26 cellular contexts compared by ENCODE assay signal in genomic region chr1:218135358-218135757, GRCh38.
"Had no signal": no experiment of that assay in that cellular context is flagged by ENCODE, and none has a peak within 500 bp of the region (broad histone marks: within the 10 kb centered on the region; RNA-seq: fewer than 3 reads in every experiment).

No MANE protein-coding gene starts in this region.

- H3K4me1 ChIP-seq: pancreas, prostate gland, right lobe of liver, sigmoid colon, stomach, tibial artery, transverse colon, upper lobe of right lung, uterus had no signal

- ATAC-seq: naive thymus-derived CD8-positive, alpha-beta T cell; natural killer cell treated with Interleukin-12 subunit alpha and Interleukin-12 subunit beta and Interleukin-15 and Interleukin-18, amount 100 ng/mL, for 72 hours; pancreas; right cardiac atrium; right lobe of liver; stimulated activated effector memory CD8-positive, alpha-beta T cell treated with anti-CD3 and anti-CD28 coated beads, Interleukin-12 subunit alpha, Interleukin-12 subunit beta, amount 100 ng/mL, for 72 hours; stimulated activated naive B cell treated with anti-CD40 and anti-IgM and Interleukin-4, amounts not matched to agents 10 μg/mL and 1 μg/mL and 100 μg/mL, for 72 hours; upper lobe of right lung had no signal

- H3K4me1 Mint-ChIP-seq: naive B cell; naive thymus-derived CD8-positive, alpha-beta T cell; neural crest cell; stimulated activated effector memory CD8-positive, alpha-beta T cell treated with anti-CD3 and anti-CD28 coated beads, Interleukin-12 subunit alpha, Interleukin-12 subunit beta, amount 100 ng/mL, for 72 hours; stimulated activated naive B cell treated with anti-CD40 and anti-IgM and Interleukin-4, amounts not matched to agents 10 μg/mL and 1 μg/mL and 100 μg/mL, for 72 hours had no signal

- H3K27me3 ChIP-seq: right lobe of liver, sigmoid colon, stomach, tibial artery, transverse colon, upper lobe of right lung, uterus had no signal

- H3K36me3 ChIP-seq: pancreas, prostate gland, right lobe of liver, sigmoid colon, stomach, thoracic aorta, tibial artery, transverse colon, upper lobe of right lung, uterus had no signal

- H3K36me3 Mint-ChIP-seq: naive B cell; stimulated activated effector memory CD8-positive, alpha-beta T cell treated with anti-CD3 and anti-CD28 coated beads, Interleukin-12 subunit alpha, Interleukin-12 subunit beta, amount 100 ng/mL, for 72 hours; stimulated activated naive B cell treated with anti-CD40 and anti-IgM and Interleukin-4, amounts not matched to agents 10 μg/mL and 1 μg/mL and 100 μg/mL, for 72 hours; type B pancreatic cell had no signal

- H3K4me3 Mint-ChIP-seq: naive B cell; naive thymus-derived CD8-positive, alpha-beta T cell; natural killer cell treated with Interleukin-12 subunit alpha and Interleukin-12 subunit beta and Interleukin-15 and Interleukin-18, amount 100 ng/mL, for 72 hours; nephron progenitor cell; neural crest cell; stimulated activated effector memory CD8-positive, alpha-beta T cell treated with anti-CD3 and anti-CD28 coated beads, Interleukin-12 subunit alpha, Interleukin-12 subunit beta, amount 100 ng/mL, for 72 hours; stimulated activated naive B cell treated with anti-CD40 and anti-IgM and Interleukin-4, amounts not matched to agents 10 μg/mL and 1 μg/mL and 100 μg/mL, for 72 hours; stimulated activated naive CD8-positive, alpha-beta T cell treated with anti-CD3 and anti-CD28 coated beads, Interleukin-15, Interleukin-2, amounts not matched to agents 100 ng/mL and 50 ng/mL, for 24 hours; type B pancreatic cell had no signal

- H3K9me3 Mint-ChIP-seq: stimulated activated naive CD8-positive, alpha-beta T cell treated with anti-CD3 and anti-CD28 coated beads, Interleukin-15, Interleukin-2, amounts not matched to agents 100 ng/mL and 50 ng/mL, for 24 hours had no signal

- H3K4me3 ChIP-seq: pancreas, prostate gland, right lobe of liver, sigmoid colon, stomach, thoracic aorta, tibial artery, transverse colon, upper lobe of right lung, uterus had no signal

- H3K9me3 ChIP-seq: pancreas, prostate gland, right lobe of liver, sigmoid colon, transverse colon, upper lobe of right lung, uterus had no signal

- H3K27me3 Mint-ChIP-seq: naive B cell; natural killer cell treated with Interleukin-12 subunit alpha and Interleukin-12 subunit beta and Interleukin-15 and Interleukin-18, amount 100 ng/mL, for 72 hours; stimulated activated naive B cell treated with anti-CD40 and anti-IgM and Interleukin-4, amounts not matched to agents 10 μg/mL and 1 μg/mL and 100 μg/mL, for 72 hours; stimulated activated naive CD8-positive, alpha-beta T cell treated with anti-CD3 and anti-CD28 coated beads, Interleukin-15, Interleukin-2, amounts not matched to agents 100 ng/mL and 50 ng/mL, for 24 hours; type B pancreatic cell had no signal

- H3K27ac Mint-ChIP-seq: natural killer cell treated with Interleukin-12 subunit alpha and Interleukin-12 subunit beta and Interleukin-15 and Interleukin-18, amount 100 ng/mL, for 72 hours; nephron progenitor cell; stimulated activated effector memory CD8-positive, alpha-beta T cell treated with anti-CD3 and anti-CD28 coated beads, Interleukin-12 subunit alpha, Interleukin-12 subunit beta, amount 100 ng/mL, for 72 hours; stimulated activated naive B cell treated with anti-CD40 and anti-IgM and Interleukin-4, amounts not matched to agents 10 μg/mL and 1 μg/mL and 100 μg/mL, for 72 hours; stimulated activated naive CD8-positive, alpha-beta T cell treated with anti-CD3 and anti-CD28 coated beads, Interleukin-15, Interleukin-2, amounts not matched to agents 100 ng/mL and 50 ng/mL, for 24 hours; type B pancreatic cell had no signal

- H3K27ac ChIP-seq: pancreas, prostate gland, right lobe of liver, sigmoid colon, stomach, thoracic aorta, tibial artery, transverse colon, upper lobe of right lung, uterus had no signal

- DNase-seq: naive B cell; naive thymus-derived CD8-positive, alpha-beta T cell; nephron progenitor cell; pancreas; right cardiac atrium; right lobe of liver; sigmoid colon; small intestine; stimulated activated CD4-positive, alpha-beta T cell treated with anti-CD3 and anti-CD28 coated beads, Interleukin-15, amount 100 ng/mL, for 24 hours; stimulated activated CD4-positive, alpha-beta T cell treated with anti-CD3 and anti-CD28 coated beads, Interleukin-2, amount 100 ng/mL, for 24 hours; stimulated activated CD4-positive, alpha-beta T cell treated with anti-CD3 and anti-CD28 coated beads, Interleukin-2, amount 100 ng/mL, for 48 hours; stimulated activated CD4-positive, alpha-beta T cell treated with anti-CD3 and anti-CD28 coated beads, Interleukin-4, amount 100 ng/mL, for 24 hours; stimulated activated naive B cell treated with anti-CD40 and anti-IgM and Interleukin-4, amounts not matched to agents 10 μg/mL and 1 μg/mL and 100 μg/mL, for 72 hours; stimulated activated naive CD4-positive, alpha-beta T cell treated with Interleukin-2 at 50 U/mL for 16 hours; stomach; tibial artery; transverse colon; upper lobe of right lung; uterus had no signal
